9 cellular contexts compared by ENCODE assay signal in genomic region chr14:24213866-24214652, GRCh38. TPM values are rescaled to one million over a fixed set of nuclear protein-coding genes. Genes with fewer than 3 reads are reported as not detected.
DNase-seq lines count a peak whose midpoint lies in the region; ATAC-seq and TF ChIP-seq lines count a peak whose summit lies in the region.
"Had no signal": no experiment of that assay in that cellular context is flagged by ENCODE, and none has a peak within 500 bp of the region (broad histone marks: within the 10 kb centered on the region; RNA-seq: fewer than 3 reads in every experiment).

No MANE protein-coding gene starts in this region.

- DNase-seq in fibroblast of lung (ENCODE audit: low read depth in 2 of 2): no peak
- DNase-seq in psoas muscle: no peak
- no peak for DNase-seq in AG20443 (ENCODE audit: low spot score)
- no peak for DNase-seq in DMS53 treated with DMSO at 0.1 percent for 48 hours (lab: John Stamatoyannopoulos, UW; ENCODE audit: unreplicated experiment)
- DNase-seq in KG1 (lab: John Stamatoyannopoulos, UW): no peak

- TF ChIP-seq CTCF in SU-DHL-6 (IDR thresholded peaks at IDR 0.05; ENCODE audit: insufficient read depth, low read length, poor library complexity, severe bottlenecking) (peak; percentile 19), fibroblast of lung (conservative IDR thresholded peaks at IDR 0.05 in 1 of 2, IDR thresholded peaks at IDR 0.05 in 1 of 2; ENCODE audit: low read depth in 1 of 2, low read length in 2 of 2) (no peak), psoas muscle (IDR thresholded peaks at IDR 0.05) (no peak)

- peak overlapping the region; percentile 59 for H3K4me2 ChIP-seq in SU-DHL-6 (ENCODE audit: low read depth, low read length, poor library complexity, severe bottlenecking)
- H3K4me2 ChIP-seq in fibroblast of lung (ENCODE audit: extremely low read depth, insufficient read depth, low read length): peak overlapping the region; percentile 98

- H3F3A ChIP-seq in SU-DHL-6 (ENCODE audit: insufficient read depth): peaks cover 26% of the 10 kb centered on the region

- no peaks in the 10 kb centered on the region for H3K27me3 ChIP-seq in SU-DHL-6 (ENCODE audit: low read length)
- no peaks in the 10 kb centered on the region for H3K27me3 ChIP-seq in fibroblast of lung (ENCODE audit: control insufficient read depth, insufficient read depth, low read length)
- H3K27me3 ChIP-seq in psoas muscle (ENCODE audit: insufficient read depth in 3 of 3, low read length in 2 of 3): no peaks in the 10 kb centered on the region

- H3K9me3 ChIP-seq in SU-DHL-6 (ENCODE audit: insufficient read depth, low read length) (no peaks in the 10 kb centered on the region), fibroblast of lung (ENCODE audit: control insufficient read depth, insufficient read depth, low read depth, low read length) (no peaks in the 10 kb centered on the region), psoas muscle (no peaks in the 10 kb centered on the region)

- no peaks in the 10 kb centered on the region for H3K79me2 ChIP-seq in SU-DHL-6 (ENCODE audit: insufficient read depth, low read length)
- peaks cover 3% of the 10 kb centered on the region for H3K79me2 ChIP-seq in fibroblast of lung (ENCODE audit: control insufficient read depth, insufficient read depth, low read length)

- 88 to 92% (median 91%) methylated on average over 7 of the region's 7 CpGs for WGBS in psoas muscle, 3 donors

- H4K20me1 ChIP-seq in SU-DHL-6 (ENCODE audit: low read depth, low read length) (no peaks in the 10 kb centered on the region), fibroblast of lung (ENCODE audit: control insufficient read depth, extremely low read depth, insufficient read depth, low read length) (no peaks in the 10 kb centered on the region)

- H3K9me2 ChIP-seq in SU-DHL-6 (replicated peaks; ENCODE audit: insufficient read depth, low read length): no peaks in the 10 kb centered on the region

- H3K4me1 ChIP-seq in fibroblast of lung (ENCODE audit: control insufficient read depth, extremely low read depth, insufficient read depth, low read length): peaks cover 9% of the 10 kb centered on the region
- H3K4me1 ChIP-seq in psoas muscle: peaks cover 20% of the 10 kb centered on the region

- intact Hi-C loops in psoas muscle (cut with DNase I): loop anchor here in 1 of 2 donors (2.0 kb wide), 1 partner anchor 25 kb away; the partner anchor contains the start of gene IPO4

- peak overlapping the region; percentile 88 for H3K27ac ChIP-seq in SU-DHL-6 (ENCODE audit: low read depth, low read length)
- peak overlapping the region; percentile 99 for H3K27ac ChIP-seq in fibroblast of lung (ENCODE audit: insufficient read depth, low read length)
- peak overlapping the region; percentile 93 for H3K27ac ChIP-seq in psoas muscle

- peak overlapping the region; percentile 82 for H3K9ac ChIP-seq in SU-DHL-6 (ENCODE audit: low read length)
- no peak overlapping the region for H3K9ac ChIP-seq in fibroblast of lung (ENCODE audit: insufficient read depth, low read length)

- H3K36me3 ChIP-seq in SU-DHL-6 (ENCODE audit: low read length) (no peaks in the 10 kb centered on the region), fibroblast of lung (ENCODE audit: control insufficient read depth, insufficient read depth, low read length) (peaks cover 11% of the 10 kb centered on the region), psoas muscle (ENCODE audit: insufficient read depth in 1 of 2, low read depth in 1 of 2) (peaks cover 8 to 46% of the 10 kb centered on the region in 2 donors)

- H2AFZ ChIP-seq in SU-DHL-6 (ENCODE audit: low read depth, low read length, severe bottlenecking) (no peak overlapping the region), fibroblast of lung (ENCODE audit: low read length) (peak overlapping the region; percentile 97)

- ATAC-seq in psoas muscle: no peak
- ATAC-seq in HG02642 (IDR thresholded peaks at IDR 0.05; ENCODE audit: poor library complexity, unreplicated experiment): no peak

- peak overlapping the region; percentile 80; the same call in 1 of the 2 replicates for H3K4me3 ChIP-seq in GM08714 (ENCODE audit: low read length)
- peak overlapping the region; percentile 64 for H3K4me3 ChIP-seq in SU-DHL-6 (ENCODE audit: insufficient read depth, low read length, poor library complexity, severe bottlenecking)
- peak overlapping the region; percentile 80 to 96 (median 84) for H3K4me3 ChIP-seq in fibroblast of lung (replicated peaks in 1 of 4; ENCODE audit: control extremely low read depth in 1 of 4, insufficient read depth in 1 of 4, low read depth in 3 of 4, low read length in 4 of 4)
- peak overlapping the region; percentile 80 for H3K4me3 ChIP-seq in psoas muscle

RNA-seq across cellular contexts. Expression of gene CHMP4A, which starts 0.8 kb away (rescaled TPM):
- total RNA-seq in fibroblast of lung: 22.1 and 24.9 TPM in 2 replicates
- 96.8 and 133 TPM in 2 replicates for polyA plus RNA-seq in fibroblast of lung
- 74.7 and 102 TPM in 2 replicates for polyA plus RNA-seq in fibroblast of lung (2012)
- polyA minus RNA-seq in fibroblast of lung (ENCODE audit: low replicate concordance): 106 TPM in 1 of 2 replicates, not detected in the other
- total RNA-seq in psoas muscle: 10 to 100 TPM; 12.3 to 18.2 (median 15.7) TPM
- polyA plus RNA-seq in psoas muscle: 10 to 100 TPM; 29.6 to 42.1 (median 29.9) TPM

RNA-seq across cellular contexts. Expression of gene MDP1, which starts 1.8 kb away (rescaled TPM):
- total RNA-seq in fibroblast of lung (13.6 and 22.1 TPM in 2 replicates), psoas muscle (10 to 100 TPM in 3 of 4 donors, 1 to 10 TPM in 1; 9.4 to 16.3 (median 12.1) TPM)
- polyA plus RNA-seq in fibroblast of lung (14.4 TPM in 2 replicates), psoas muscle (10 to 100 TPM in 2 of 3 donors, 1 to 10 TPM in 1; 6.2 to 19.7 (median 13.0) TPM)
- polyA plus RNA-seq in fibroblast of lung (2012): 16.9 and 20.4 TPM in 2 replicates
- polyA minus RNA-seq in fibroblast of lung (ENCODE audit: low replicate concordance): 4.8 and 12.0 TPM in 2 replicates

RNA-seq across cellular contexts. Expression of gene TSSK4, which starts 8.6 kb away (rescaled TPM):
- total RNA-seq in fibroblast of lung (under 0.01 and 0.17 TPM in 2 replicates), psoas muscle (not detected)
- polyA plus RNA-seq in fibroblast of lung (not detected in 2 replicates), psoas muscle (under 1 TPM in 2 of 3 donors, not detected in 1; 0.05 to 0.06 TPM)
- polyA plus RNA-seq in fibroblast of lung (2012): 0.63 and 0.69 TPM in 2 replicates
- 0.59 TPM in 1 of 2 replicates, not detected in the other for polyA minus RNA-seq in fibroblast of lung (ENCODE audit: low replicate concordance)
- total RNA-seq: myocyte had no signal

RNA-seq across cellular contexts. Expression of gene NEDD8, which starts 18.1 kb away (rescaled TPM):
- total RNA-seq in fibroblast of lung (140 and 145 TPM in 2 replicates), psoas muscle (100 to 1,000 TPM; 135 to 206 (median 159) TPM)
- polyA plus RNA-seq in fibroblast of lung (441 and 587 TPM in 2 replicates), psoas muscle (100 to 1,000 TPM; 214 to 315 (median 297) TPM)
- polyA plus RNA-seq in fibroblast of lung (2012): 454 and 502 TPM in 2 replicates
- 97.0 and 108 TPM in 2 replicates for polyA minus RNA-seq in fibroblast of lung (ENCODE audit: low replicate concordance)

RNA-seq across cellular contexts. Expression of gene GMPR2, which starts 18.7 kb away (rescaled TPM):
- 128 and 147 TPM in 2 replicates for total RNA-seq in fibroblast of lung
- polyA plus RNA-seq in fibroblast of lung: 68.3 and 80.2 TPM in 2 replicates
- 58.3 and 63.9 TPM in 2 replicates for polyA plus RNA-seq in fibroblast of lung (2012)
- polyA minus RNA-seq in fibroblast of lung (ENCODE audit: low replicate concordance): 103 and 105 TPM in 2 replicates
- 10 to 100 TPM; 19.7 to 33.1 (median 27.9) TPM for total RNA-seq in psoas muscle
- 10 to 100 TPM; 17.7 to 24.0 (median 21.7) TPM for polyA plus RNA-seq in psoas muscle
